Comparison of ENCODE assay signal across 12 cellular contexts in the genomic region with DNA sequence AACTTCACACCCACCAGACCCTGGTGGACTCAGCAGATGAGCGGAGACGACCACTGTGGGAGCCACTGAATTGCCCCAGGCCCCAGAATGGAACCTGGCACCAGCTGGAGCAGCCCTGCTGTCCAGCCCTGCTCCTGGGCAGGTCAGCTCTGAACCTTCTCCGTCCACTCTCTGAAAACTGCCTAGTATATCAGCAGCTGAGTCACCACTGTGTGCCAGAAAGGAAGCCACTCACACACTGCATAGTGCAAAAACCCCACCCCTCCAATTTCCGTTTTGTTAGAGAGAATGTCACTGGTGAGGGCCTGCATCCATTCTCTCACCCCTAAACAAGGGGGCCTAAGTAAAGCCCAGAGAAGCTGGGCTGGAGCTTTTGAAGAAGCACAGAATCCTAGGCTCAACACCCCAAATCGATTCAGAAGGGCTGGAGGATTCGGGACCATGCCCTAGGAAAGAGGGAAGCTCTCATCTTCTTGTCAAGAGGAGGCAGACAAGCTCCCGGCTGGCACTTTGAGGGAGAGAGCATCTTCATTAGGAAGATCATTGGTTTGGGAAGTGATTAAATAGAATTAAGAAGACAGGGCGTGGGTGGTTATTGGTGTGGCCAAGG. TPM values are rescaled to one million over a fixed set of nuclear protein-coding genes. Genes with fewer than 3 reads are reported as not detected.
DNase-seq lines count a peak whose midpoint lies in the region; ATAC-seq and TF ChIP-seq lines count a peak whose summit lies in the region.
"Had no signal": no experiment of that assay in that cellular context is flagged by ENCODE, and none has a peak within 500 bp of the region (broad histone marks: within the 10 kb centered on the region; RNA-seq: fewer than 3 reads in every experiment).

No MANE protein-coding gene starts in this region.

- no peak overlapping the region for H3K4me2 ChIP-seq in mesendoderm (ENCODE audit: low read length)
- H3K4me2 ChIP-seq: SK-N-SH had no signal

- no peak overlapping the region for H3K56ac ChIP-seq in mesendoderm (ENCODE audit: low read length)

- H3K79me2 ChIP-seq in mesendoderm (ENCODE audit: control insufficient read depth, insufficient read depth, low read length), result no peaks in the 10 kb centered on the region

- no peak overlapping the region for H3K9ac ChIP-seq in mesendoderm (ENCODE audit: low read length)
- H3K9ac ChIP-seq: SK-N-SH had no signal

- peak; percentile 41 for ATAC-seq in central memory CD8-positive, alpha-beta T cell (replicated peaks; ENCODE audit: extremely low read depth, poor library complexity, severe bottlenecking)
- peak; percentile 22 for ATAC-seq in left lobe of liver
- ATAC-seq: activated CD4-positive, CD25-positive, alpha-beta regulatory T cell treated with anti-CD3 and anti-CD28 coated beads, Interleukin-2, amount 50 U/mL, for 24 hours had no signal

- H3K27ac Mint-ChIP-seq in HFFc6, result peak overlapping the region; percentile 39; the same call in 1 of the 2 replicates
- H3K27ac Mint-ChIP-seq in central memory CD8-positive, alpha-beta T cell (ENCODE audit: low read depth), result no peak overlapping the region

- POLR2A ChIA-PET in AG04450 (lab: Yijun Ruan, JAX), result no interaction called here

- TF ChIP-seq CTCF in AG04450 (IDR thresholded peaks at IDR 0.05; ENCODE audit: low read depth, low read length) (no peak), HFFc6 (IDR thresholded peaks at IDR 0.05) (no peak), transverse colon (IDR thresholded peaks at IDR 0.05) (no peak)

- CTCF ChIA-PET in AG04450 (lab: Charles Lee), result interaction anchor here (1.0 kb wide), 1 partner anchor 44 kb away, joined by 3 read pairs; no protein-coding TSS in a partner anchor

- H3K4me1 ChIP-seq in mesendoderm (ENCODE audit: control insufficient read depth, low read depth, low read length) (peaks cover 3% of the 10 kb centered on the region), transverse colon (peaks cover 0 to 12% (median 1%) of the 10 kb centered on the region in 4 donors)

- TF ChIP-seq EP300 in transverse colon (IDR thresholded peaks at IDR 0.05; ENCODE audit: low read depth), result no peak

- no peak overlapping the region for H2BK15ac ChIP-seq in mesendoderm (replicated peaks; ENCODE audit: low read depth)

- H3K36me3 Mint-ChIP-seq in HFFc6 (ENCODE audit: low read depth), result no peaks in the 10 kb centered on the region
- H3K36me3 Mint-ChIP-seq in central memory CD8-positive, alpha-beta T cell (ENCODE audit: insufficient read depth), result no peaks in the 10 kb centered on the region

- H3K4me3 ChIP-seq in AG04450 (ENCODE audit: low read depth, low read length) (no peak overlapping the region), mesendoderm (ENCODE audit: low read length) (no peak overlapping the region), transverse colon (no peak overlapping the region)

- H3K23ac ChIP-seq in mesendoderm (ENCODE audit: low read length), result no peak overlapping the region

- H3K27me3 ChIP-seq in AG04450 (ENCODE audit: control insufficient read depth, insufficient read depth, low read length), result peaks cover 2% of the 10 kb centered on the region
- H3K27me3 ChIP-seq in mesendoderm (ENCODE audit: insufficient read depth, low read length, poor library complexity), result no peaks in the 10 kb centered on the region
- H3K27me3 ChIP-seq in transverse colon, result no peaks in the 10 kb centered on the region

- peaks cover 38% of the 10 kb centered on the region for H3K4me1 Mint-ChIP-seq in HFFc6 (ENCODE audit: low read depth)
- H3K4me1 Mint-ChIP-seq in central memory CD8-positive, alpha-beta T cell, result no peaks in the 10 kb centered on the region

- no peak overlapping the region for H3K4me3 Mint-ChIP-seq in HFFc6
- no peak overlapping the region for H3K4me3 Mint-ChIP-seq in central memory CD8-positive, alpha-beta T cell

- no peak overlapping the region for H2AK5ac ChIP-seq in mesendoderm (ENCODE audit: low read length)

- peaks cover 23% of the 10 kb centered on the region for H3K27me3 Mint-ChIP-seq in HFFc6 (ENCODE audit: insufficient read depth)
- H3K27me3 Mint-ChIP-seq in central memory CD8-positive, alpha-beta T cell, result peaks cover 10% of the 10 kb centered on the region

- peak overlapping the region; percentile 11 for H3K27ac ChIP-seq in AG04450 (ENCODE audit: low read depth, low read length)
- no peak overlapping the region for H3K27ac ChIP-seq in substantia nigra (ENCODE audit: low read depth, low read length, poor library complexity, severe bottlenecking)
- H3K27ac ChIP-seq in mesendoderm (ENCODE audit: low read depth, low read length), result no peak overlapping the region
- H3K27ac ChIP-seq in transverse colon, result no peak overlapping the region

- intact Hi-C loops in transverse colon (cut with DNase I; ENCODE audit: low total_unique reads), result no loop called here

- H2BK120ac ChIP-seq in mesendoderm (ENCODE audit: low read depth, low read length), result no peak overlapping the region

- no peaks in the 10 kb centered on the region for H3K9me3 Mint-ChIP-seq in HFFc6
- H3K9me3 Mint-ChIP-seq in central memory CD8-positive, alpha-beta T cell, result no peaks in the 10 kb centered on the region

- H3K36me3 ChIP-seq in mesendoderm (ENCODE audit: control insufficient read depth, insufficient read depth, low read length), result no peaks in the 10 kb centered on the region
- H3K36me3 ChIP-seq in transverse colon, result no peaks in the 10 kb centered on the region

- H3K4ac ChIP-seq in mesendoderm (ENCODE audit: low read depth, low read length), result no peak overlapping the region

- no peak for DNase-seq in AG04450 (ENCODE audit: low read depth, low spot score)
- DNase-seq in HFFc6, result peak; percentile 11
- DNase-seq in central memory CD8-positive, alpha-beta T cell (ENCODE audit: low spot score in 2 of 2), result no peak
- no peak for DNase-seq in left lobe of liver (ENCODE audit: low spot score)
- DNase-seq in substantia nigra (lab: John Stamatoyannopoulos, UW), result no peak
- no peak for DNase-seq in mesendoderm
- no peak for DNase-seq in transverse colon
- no peak for DNase-seq in medulla oblongata (ENCODE audit: extremely low spot score)
- DNase-seq: activated naive CD4-positive, alpha-beta T cell; NCI-H526 treated with DMSO at 0.1 percent for 48 hours; SK-N-SH had no signal

- TF ChIP-seq POLR2A in transverse colon (IDR thresholded peaks at IDR 0.05), result no peak

- no peak overlapping the region for H3K18ac ChIP-seq in mesendoderm (ENCODE audit: low read length)

- H3K79me1 ChIP-seq in mesendoderm (ENCODE audit: low read length), result no peaks in the 10 kb centered on the region

- no CpG with 5 or more reads among the region's 8 CpGs for WGBS in mesendoderm (ENCODE audit: extremely low coverage, insufficient coverage, low lambda C conversion rate)
- WGBS in transverse colon (ENCODE audit: low coverage in 1 of 2), 2 donors, result 79 to 81% methylated on average over 4 to 8 of the region's 8 CpGs

- in situ Hi-C loops in transverse colon (cut with MboI; ENCODE audit: low pct_ligation_motif_present in 1 of 4, low pct_unique_long_range_greater_than_20kb in 1 of 4, low sequenced_read_pairs in 3 of 4), result no loop called here

- no peaks in the 10 kb centered on the region for H3K9me3 ChIP-seq in AG04450 (ENCODE audit: control insufficient read depth, insufficient read depth, low read length)
- no peaks in the 10 kb centered on the region for H3K9me3 ChIP-seq in transverse colon
- H3K9me3 ChIP-seq: SK-N-SH had no signal

- no peak overlapping the region for H4K5ac ChIP-seq in mesendoderm (ENCODE audit: low read length)

- H4K8ac ChIP-seq in mesendoderm (ENCODE audit: low read depth, low read length), result no peak overlapping the region

- H2BK5ac ChIP-seq in mesendoderm (ENCODE audit: low read length), result no peak overlapping the region

RNA-seq across cellular contexts. Expression of a gene that starts 44.5 kb away (rescaled TPM):
- 4.8 and 6.0 TPM in 2 replicates for polyA plus RNA-seq in AG04450 (2011; rRNA removed)
- 6.2 and 6.5 TPM in 2 replicates for polyA minus RNA-seq in AG04450 (2011; rRNA and poly(A)+ RNA removed)
- total RNA-seq in HFFc6 (2021; fragmentation: NEBNext Ultra II Directional; extraction: Animal tissue kit (Norgen Biotek cat#: 25700)), result 10 to 100 TPM in 4 of 6 experiments, 1 to 10 TPM in 2; 2.7 to 13.7 (median 12.4) TPM
- total RNA-seq in left lobe of liver (5.7 TPM), transverse colon (10 to 100 TPM in 1 of 4 donors, 1 to 10 TPM in 3; 5.6 to 22.1 (median 8.4) TPM)
- polyA plus RNA-seq in mesendoderm (2013, experiment 1 of 2), result 1.2 TPM
- 1.1 TPM for polyA plus RNA-seq in mesendoderm (2013, experiment 2 of 2)
